1 cellular context compared by ENCODE assay signal in genomic region chr14:77068515-77069200, GRCh38.
TF ChIP-seq lines count a peak whose summit lies in the region.

No MANE protein-coding gene starts in this region.

TF ChIP-seq in H1, 55 proteins besides CTCF, POLR2A, EP300 and RAD21:
- TF ChIP-seq SIRT6 (IDR thresholded peaks at IDR 0.05; ENCODE audit: low read length) (no peak), EGR1 (IDR thresholded peaks at IDR 0.05; ENCODE audit: borderline replicate concordance, low read depth, low read length) (no peak), KDM5A (IDR thresholded peaks at IDR 0.05; ENCODE audit: low read length) (no peak), TAF1 (IDR thresholded peaks at IDR 0.05; ENCODE audit: low read depth, low read length) (no peak), CBX5 (IDR thresholded peaks at IDR 0.05; ENCODE audit: low read depth, low read length) (no peak), RXRA (IDR thresholded peaks at IDR 0.05; ENCODE audit: insufficient read depth, low read depth, low read length) (no peak), HDAC2 (IDR thresholded peaks at IDR 0.05; ENCODE audit: borderline replicate concordance in 1 of 2, low read depth in 2 of 2, low read length in 2 of 2) (no peak), SAP30 (IDR thresholded peaks at IDR 0.05; ENCODE audit: insufficient read depth, insufficient replicate concordance, low read length) (no peak), SP1 (IDR thresholded peaks at IDR 0.05; ENCODE audit: low read depth, low read length) (no peak), SUZ12 (IDR thresholded peaks at IDR 0.05; ENCODE audit: low read length) (no peak), EZH2 (IDR thresholded peaks at IDR 0.05; ENCODE audit: low read depth, low read length, severe bottlenecking) (no peak), E2F6 (IDR thresholded peaks at IDR 0.05) (no peak), SIN3A (conservative IDR thresholded peaks at IDR 0.05 in 1 of 2, IDR thresholded peaks at IDR 0.05 in 1 of 2; ENCODE audit: low read depth in 1 of 2, low read length in 2 of 2) (no peak)
